In genomic region chr16:4033951-4034350, GRCh38 we compare ENCODE assay signal across 34 cellular contexts.
"Had no signal": no experiment of that assay in that cellular context is flagged by ENCODE, and none has a peak within 500 bp of the region (broad histone marks: within the 10 kb centered on the region; RNA-seq: fewer than 3 reads in every experiment).

No MANE protein-coding gene starts in this region.

- H3K27ac Mint-ChIP-seq: activated B cell treated with CpG ODN at 0.5 μM for 24 hours; activated CD4-positive, alpha-beta memory T cell treated with anti-CD3 and anti-CD28 coated beads for 36 hours; activated CD4-positive, alpha-beta T cell treated with anti-CD3 and anti-CD28 coated beads, Interleukin-2, amount 10 ng/mL, durations not matched to agents 24 days and 14 days; activated CD8-positive, alpha-beta T cell treated with anti-CD3 and anti-CD28 coated beads for 36 hours; activated naive CD4-positive, alpha-beta T cell treated with anti-CD3 and anti-CD28 coated beads, Interleukin-2, amount 10 ng/mL, durations not matched to agents 7 days and 5 days; activated naive CD4-positive, alpha-beta T cell treated with anti-CD3 and anti-CD28 coated beads, Interleukin-2, amount 50 U/mL, for 24 hours; activated naive CD8-positive, alpha-beta T cell; activated naive CD8-positive, alpha-beta T cell treated with anti-CD3 and anti-CD28 coated beads, Interleukin-2, amount 10 ng/mL, durations not matched to agents 7 days and 5 days; activated naive CD8-positive, alpha-beta T cell treated with anti-CD3 and anti-CD28 coated beads, Interleukin-2, amount 50 U/mL, for 24 hours; activated T-cell treated with anti-CD3 and anti-CD28 coated beads, Interleukin-2, amount 50 U/mL, for 72 hours; activated T-helper 2 cell treated with anti-CD3 and anti-CD28 coated beads, Interferon-gamma antibody, Interleukin-2, Interleukin-4, amounts not matched to agents 10 μg/mL and 5 μg/mL and 100 μg/mL, durations not matched to agents 14 hours and 24 hours and 36 hours; brain; T-helper 1 cell treated with Interleukin-12 subunit alpha and Interleukin-12 subunit beta and Interleukin-4 antibody, amounts not matched to agents 30 μg/mL and 1 μg/mL, for 36 hours; T-helper 2 cell treated with Interferon-gamma antibody and Interleukin-4, amounts not matched to agents 5 μg/mL and 100 μg/mL, for 36 hours had no signal

- H3K27me3 Mint-ChIP-seq: activated CD4-positive, alpha-beta memory T cell treated with anti-CD3 and anti-CD28 coated beads for 36 hours; activated CD4-positive, alpha-beta T cell treated with anti-CD3 and anti-CD28 coated beads, Interleukin-2, amount 10 ng/mL, durations not matched to agents 24 days and 14 days; activated CD8-positive, alpha-beta T cell treated with anti-CD3 and anti-CD28 coated beads for 36 hours; activated naive CD4-positive, alpha-beta T cell treated with anti-CD3 and anti-CD28 coated beads, Interleukin-2, amount 50 U/mL, for 24 hours; activated naive CD8-positive, alpha-beta T cell; activated naive CD8-positive, alpha-beta T cell treated with anti-CD3 and anti-CD28 coated beads, Interleukin-2, amount 10 ng/mL, durations not matched to agents 7 days and 5 days; activated naive CD8-positive, alpha-beta T cell treated with anti-CD3 and anti-CD28 coated beads, Interleukin-2, amount 50 U/mL, for 24 hours; brain had no signal

- DNase-seq: activated B cell treated with CpG ODN at 0.5 μM for 24 hours; activated CD4-positive, alpha-beta memory T cell treated with anti-CD3 and anti-CD28 coated beads for 36 hours; activated CD4-positive, alpha-beta T cell treated with anti-CD3 and anti-CD28 coated beads for 4 hours; activated CD4-positive, alpha-beta T cell treated with anti-CD3 and anti-CD28 coated beads, Interleukin-2, amount 10 ng/mL, durations not matched to agents 24 days and 14 days; activated CD4-positive, alpha-beta T cell treated with anti-CD3 and anti-CD28 coated beads, Interleukin-2, amount 50 U/mL, for 1 hour; activated CD4-positive, alpha-beta T cell treated with anti-CD3 and anti-CD28 coated beads, Interleukin-2, amount 50 U/mL, for 4 hours; activated CD4-positive, CD25-positive, alpha-beta regulatory T cell treated with anti-CD3 and anti-CD28 coated beads, Interleukin-2, amount 50 U/mL, for 72 hours; activated CD8-positive, alpha-beta memory T cell treated with anti-CD3 and anti-CD28 coated beads, Interleukin-2, amount 50 U/mL, for 4 hours; activated CD8-positive, alpha-beta T cell treated with anti-CD3 and anti-CD28 coated beads for 36 hours; activated effector memory CD4-positive, alpha-beta T cell treated with Interleukin-2 at 50 U/mL for 16 hours; activated gamma-delta T cell; activated naive CD4-positive, alpha-beta T cell treated with anti-CD3 and anti-CD28 coated beads, Interleukin-2, amount 10 ng/mL, durations not matched to agents 7 days and 5 days; activated naive CD4-positive, alpha-beta T cell treated with Interleukin-2 at 50 U/mL for 16 hours; activated naive CD8-positive, alpha-beta T cell treated with anti-CD3 and anti-CD28 coated beads, Interleukin-2, amount 10 ng/mL, durations not matched to agents 7 days and 5 days; activated naive CD8-positive, alpha-beta T cell treated with anti-CD3 and anti-CD28 coated beads, Interleukin-2, amount 50 U/mL, for 24 hours; activated T-cell treated with anti-CD3 and anti-CD28 coated beads for 4 hours; activated T-cell treated with anti-CD3 and anti-CD28 coated beads, Interleukin-2, amount 50 U/mL, for 1 hour; activated T-cell treated with anti-CD3 and anti-CD28 coated beads, Interleukin-2, amount 50 U/mL, for 4 hours; activated T-cell treated with anti-CD3 and anti-CD28 coated beads, Interleukin-2, amount 50 U/mL, for 72 hours; amygdala; anterior cingulate cortex; central memory CD4-positive, alpha-beta T cell; T-helper 1 cell; T-helper 2 cell; T-helper 9 cell had no signal

- H3K27me3 ChIP-seq: ascending aorta had no signal

- H3K4me3 ChIP-seq: ascending aorta had no signal

- H3K9me3 ChIP-seq: ascending aorta had no signal

- H3K36me3 Mint-ChIP-seq: activated CD4-positive, alpha-beta memory T cell treated with anti-CD3 and anti-CD28 coated beads for 36 hours; activated naive CD4-positive, alpha-beta T cell treated with anti-CD3 and anti-CD28 coated beads, Interleukin-2, amount 10 ng/mL, durations not matched to agents 7 days and 5 days had no signal

- H3K36me3 ChIP-seq: ascending aorta had no signal

- FAIRE-seq: TTC549 had no signal

- H3K27ac ChIP-seq: VCaP had no signal

- ATAC-seq: activated CD8-positive, alpha-beta T cell treated with anti-CD3 and anti-CD28 coated beads for 36 hours; activated naive CD8-positive, alpha-beta T cell treated with anti-CD3 and anti-CD28 coated beads, Interleukin-2, amount 50 U/mL, for 24 hours; activated T-cell treated with anti-CD3 and anti-CD28 coated beads, Interleukin-2, amount 50 U/mL, for 4 hours; activated T-cell treated with anti-CD3 and anti-CD28 coated beads, Interleukin-2, amount 50 U/mL, for 72 hours had no signal

- H3K4me3 Mint-ChIP-seq: activated B cell treated with CpG ODN at 0.5 μM for 24 hours; activated CD4-positive, alpha-beta memory T cell treated with anti-CD3 and anti-CD28 coated beads for 36 hours; activated CD4-positive, alpha-beta T cell treated with anti-CD3 and anti-CD28 coated beads, Interleukin-2, amount 10 ng/mL, durations not matched to agents 24 days and 14 days; activated CD8-positive, alpha-beta T cell treated with anti-CD3 and anti-CD28 coated beads for 36 hours; activated naive CD4-positive, alpha-beta T cell treated with anti-CD3 and anti-CD28 coated beads, Interleukin-2, amount 10 ng/mL, durations not matched to agents 7 days and 5 days; activated naive CD4-positive, alpha-beta T cell treated with anti-CD3 and anti-CD28 coated beads, Interleukin-2, amount 50 U/mL, for 24 hours; activated naive CD8-positive, alpha-beta T cell; activated naive CD8-positive, alpha-beta T cell treated with anti-CD3 and anti-CD28 coated beads, Interleukin-2, amount 10 ng/mL, durations not matched to agents 7 days and 5 days; activated naive CD8-positive, alpha-beta T cell treated with anti-CD3 and anti-CD28 coated beads, Interleukin-2, amount 50 U/mL, for 24 hours; activated T-cell treated with anti-CD3 and anti-CD28 coated beads, Interleukin-2, amount 50 U/mL, for 4 hours; activated T-cell treated with anti-CD3 and anti-CD28 coated beads, Interleukin-2, amount 50 U/mL, for 72 hours; brain; T-helper 1 cell treated with Interleukin-12 subunit alpha and Interleukin-12 subunit beta and Interleukin-4 antibody, amounts not matched to agents 30 μg/mL and 1 μg/mL, for 36 hours; T-helper 2 cell treated with Interferon-gamma antibody and Interleukin-4, amounts not matched to agents 5 μg/mL and 100 μg/mL, for 36 hours had no signal

- H3K9me3 Mint-ChIP-seq: activated B cell treated with CpG ODN at 0.5 μM for 24 hours; activated CD4-positive, alpha-beta memory T cell treated with anti-CD3 and anti-CD28 coated beads for 36 hours; activated CD4-positive, alpha-beta T cell treated with anti-CD3 and anti-CD28 coated beads, Interleukin-2, amount 10 ng/mL, durations not matched to agents 24 days and 14 days; activated CD8-positive, alpha-beta T cell treated with anti-CD3 and anti-CD28 coated beads for 36 hours; activated naive CD4-positive, alpha-beta T cell treated with anti-CD3 and anti-CD28 coated beads, Interleukin-2, amount 10 ng/mL, durations not matched to agents 7 days and 5 days; activated naive CD4-positive, alpha-beta T cell treated with anti-CD3 and anti-CD28 coated beads, Interleukin-2, amount 50 U/mL, for 24 hours; activated naive CD8-positive, alpha-beta T cell treated with anti-CD3 and anti-CD28 coated beads, Interleukin-2, amount 10 ng/mL, durations not matched to agents 7 days and 5 days; activated naive CD8-positive, alpha-beta T cell treated with anti-CD3 and anti-CD28 coated beads, Interleukin-2, amount 50 U/mL, for 24 hours; activated T-cell treated with anti-CD3 and anti-CD28 coated beads, Interleukin-2, amount 50 U/mL, for 4 hours; activated T-cell treated with anti-CD3 and anti-CD28 coated beads, Interleukin-2, amount 50 U/mL, for 72 hours; activated T-helper 2 cell treated with anti-CD3 and anti-CD28 coated beads, Interferon-gamma antibody, Interleukin-2, Interleukin-4, amounts not matched to agents 10 μg/mL and 5 μg/mL and 100 μg/mL, durations not matched to agents 14 hours and 24 hours and 36 hours; T-helper 1 cell treated with Interleukin-12 subunit alpha and Interleukin-12 subunit beta and Interleukin-4 antibody, amounts not matched to agents 30 μg/mL and 1 μg/mL, for 36 hours; T-helper 2 cell treated with Interferon-gamma antibody and Interleukin-4, amounts not matched to agents 5 μg/mL and 100 μg/mL, for 36 hours had no signal
